28 cellular contexts compared by ENCODE assay signal in the genomic region with DNA sequence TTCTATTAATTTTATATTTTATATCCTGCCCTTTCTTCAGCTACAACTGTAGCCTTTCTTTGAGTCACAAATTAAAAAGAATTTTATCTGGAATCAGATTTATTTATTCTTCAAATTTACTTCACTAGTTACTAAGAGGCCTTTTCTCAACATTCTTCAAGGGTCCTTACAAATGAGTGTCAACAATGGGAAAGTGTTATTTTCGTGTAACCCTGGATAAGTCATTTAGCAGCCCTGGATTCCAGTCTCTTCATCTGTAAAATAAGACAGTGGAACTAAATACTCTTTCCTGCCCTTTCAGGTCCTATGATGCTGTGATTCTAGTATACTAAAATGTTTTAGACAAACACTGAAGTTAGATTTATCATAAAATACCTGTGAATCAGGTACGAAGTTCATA.
"Had no signal": no experiment of that assay in that cellular context is flagged by ENCODE, and none has a peak within 500 bp of the region (broad histone marks: within the 10 kb centered on the region; RNA-seq: fewer than 3 reads in every experiment).

No MANE protein-coding gene starts in this region.

- H3K9me3 ChIP-seq: stomach, suprapubic skin, testis, thoracic aorta, thyroid gland, tibial artery, tibial nerve, transverse colon, upper lobe of left lung, upper lobe of right lung, uterus, vagina had no signal

- H3K36me3 ChIP-seq: stomach, suprapubic skin, thoracic aorta, thyroid gland, tibial artery, tibial nerve, transverse colon, upper lobe of left lung, upper lobe of right lung, uterus, vagina had no signal

- H3K36me3 Mint-ChIP-seq: stimulated activated effector memory CD8-positive, alpha-beta T cell treated with anti-CD3 and anti-CD28 coated beads, Interleukin-12 subunit alpha, Interleukin-12 subunit beta, amount 100 ng/mL, for 72 hours had no signal

- H3K27me3 ChIP-seq: stomach, suprapubic skin, testis, thyroid gland, tibial artery, tibial nerve, transverse colon, upper lobe of left lung, upper lobe of right lung, uterus, vagina had no signal

- H3K4me3 Mint-ChIP-seq: stimulated activated effector memory CD8-positive, alpha-beta T cell treated with anti-CD3 and anti-CD28 coated beads, Interleukin-12 subunit alpha, Interleukin-12 subunit beta, amount 100 ng/mL, for 72 hours; stimulated activated memory B cell treated with anti-CD40 and anti-IgM and Interleukin-4, amounts not matched to agents 10 μg/mL and 1 μg/mL and 100 μg/mL, for 72 hours; stimulated activated naive B cell treated with anti-CD40 and anti-IgM and Interleukin-4, amounts not matched to agents 10 μg/mL and 1 μg/mL and 100 μg/mL, for 72 hours; stimulated activated naive CD8-positive, alpha-beta T cell treated with anti-CD3 and anti-CD28 coated beads, Interleukin-15, amount 100 ng/mL, for 72 hours; stimulated activated naive CD8-positive, alpha-beta T cell treated with anti-CD3 and anti-CD28 coated beads, Interleukin-15, Interleukin-2, amounts not matched to agents 100 ng/mL and 50 ng/mL, for 24 hours; type B pancreatic cell had no signal

- ATAC-seq: stimulated activated effector memory CD8-positive, alpha-beta T cell treated with anti-CD3 and anti-CD28 coated beads, Interleukin-12 subunit alpha, Interleukin-12 subunit beta, amount 100 ng/mL, for 72 hours; stimulated activated memory B cell treated with anti-CD40 and anti-IgM and Interleukin-4, amounts not matched to agents 10 μg/mL and 1 μg/mL and 100 μg/mL, for 72 hours; stimulated activated naive B cell treated with anti-CD40 and anti-IgM and Interleukin-4, amounts not matched to agents 10 μg/mL and 1 μg/mL and 100 μg/mL, for 72 hours; stimulated activated naive CD8-positive, alpha-beta T cell treated with anti-CD3 and anti-CD28 coated beads, Interleukin-15, amount 100 ng/mL, for 72 hours; stimulated activated naive CD8-positive, alpha-beta T cell treated with anti-CD3 and anti-CD28 coated beads, Interleukin-15, Interleukin-2, amounts not matched to agents 100 U/mL and 50 U/mL, for 24 hours; upper lobe of right lung had no signal

- H3K27ac Mint-ChIP-seq: stimulated activated effector memory CD8-positive, alpha-beta T cell treated with anti-CD3 and anti-CD28 coated beads, Interleukin-12 subunit alpha, Interleukin-12 subunit beta, amount 100 ng/mL, for 72 hours; stimulated activated memory B cell treated with anti-CD40 and anti-IgM and Interleukin-4, amounts not matched to agents 10 μg/mL and 1 μg/mL and 100 μg/mL, for 72 hours; stimulated activated naive B cell treated with anti-CD40 and anti-IgM and Interleukin-4, amounts not matched to agents 10 μg/mL and 1 μg/mL and 100 μg/mL, for 72 hours; stimulated activated naive CD8-positive, alpha-beta T cell treated with anti-CD3 and anti-CD28 coated beads, Interleukin-15, Interleukin-2, amounts not matched to agents 100 ng/mL and 50 ng/mL, for 24 hours; type B pancreatic cell had no signal

- H3K27ac ChIP-seq: stomach, suprapubic skin, testis, thoracic aorta, thyroid gland, tibial artery, tibial nerve, transverse colon, upper lobe of left lung, upper lobe of right lung, uterus, vagina had no signal

- H3K27me3 Mint-ChIP-seq: stimulated activated memory B cell treated with anti-CD40 and anti-IgM and Interleukin-4, amounts not matched to agents 10 μg/mL and 1 μg/mL and 100 μg/mL, for 72 hours; stimulated activated naive B cell treated with anti-CD40 and anti-IgM and Interleukin-4, amounts not matched to agents 10 μg/mL and 1 μg/mL and 100 μg/mL, for 72 hours; stimulated activated naive CD8-positive, alpha-beta T cell treated with anti-CD3 and anti-CD28 coated beads, Interleukin-15, amount 100 ng/mL, for 72 hours; stimulated activated naive CD8-positive, alpha-beta T cell treated with anti-CD3 and anti-CD28 coated beads, Interleukin-15, Interleukin-2, amounts not matched to agents 100 ng/mL and 50 ng/mL, for 24 hours; type B pancreatic cell had no signal

- H3K4me1 ChIP-seq: suprapubic skin, testis, thyroid gland, tibial nerve, transverse colon, upper lobe of left lung, upper lobe of right lung, uterus, vagina had no signal

- H3K4me3 ChIP-seq: stomach, suprapubic skin, testis, thoracic aorta, thyroid gland, tibial artery, tibial nerve, transverse colon, upper lobe of left lung, upper lobe of right lung, uterus, vagina had no signal

- DNase-seq: stimulated activated CD4-positive, alpha-beta T cell treated with anti-CD3 and anti-CD28 coated beads, Interleukin-2, amount 100 ng/mL, for 48 hours; stimulated activated CD4-positive, alpha-beta T cell treated with anti-CD3 and anti-CD28 coated beads, Interleukin-4, amount 100 ng/mL, for 1 hour; stimulated activated CD4-positive, alpha-beta T cell treated with anti-CD3 and anti-CD28 coated beads, Interleukin-4, amount 100 ng/mL, for 24 hours; stimulated activated CD4-positive, alpha-beta T cell treated with anti-CD3 and anti-CD28 coated beads, Interleukin-4, amount 100 ng/mL, for 4 hours; stimulated activated CD8-positive, alpha-beta memory T cell treated with anti-CD3 and anti-CD28 coated beads, Interleukin-4, amount 100 ng/mL, for 48 hours; stimulated activated naive B cell treated with anti-CD40 and anti-IgM and Interleukin-4, amounts not matched to agents 10 μg/mL and 1 μg/mL and 100 μg/mL, for 72 hours; stimulated activated naive CD4-positive, alpha-beta T cell; stimulated activated naive CD4-positive, alpha-beta T cell treated with Interleukin-2 at 50 U/mL for 16 hours; stimulated activated naive CD8-positive, alpha-beta T cell treated with anti-CD3 and anti-CD28 coated beads, Interleukin-15, amount 100 ng/mL, for 72 hours; stimulated activated naive CD8-positive, alpha-beta T cell treated with anti-CD3 and anti-CD28 coated beads, Interleukin-15, Interleukin-2, amounts not matched to agents 100 U/mL and 50 U/mL, for 24 hours; stomach; substantia nigra; testis; thyroid gland; tibial artery; transverse colon; trophoblast cell; upper lobe of left lung; upper lobe of right lung; uterus had no signal

- H3K4me1 Mint-ChIP-seq: stimulated activated memory B cell treated with anti-CD40 and anti-IgM and Interleukin-4, amounts not matched to agents 10 μg/mL and 1 μg/mL and 100 μg/mL, for 72 hours; stimulated activated naive B cell treated with anti-CD40 and anti-IgM and Interleukin-4, amounts not matched to agents 10 μg/mL and 1 μg/mL and 100 μg/mL, for 72 hours had no signal
